ENCODE assay signal across 8 cellular contexts in the genomic region with DNA sequence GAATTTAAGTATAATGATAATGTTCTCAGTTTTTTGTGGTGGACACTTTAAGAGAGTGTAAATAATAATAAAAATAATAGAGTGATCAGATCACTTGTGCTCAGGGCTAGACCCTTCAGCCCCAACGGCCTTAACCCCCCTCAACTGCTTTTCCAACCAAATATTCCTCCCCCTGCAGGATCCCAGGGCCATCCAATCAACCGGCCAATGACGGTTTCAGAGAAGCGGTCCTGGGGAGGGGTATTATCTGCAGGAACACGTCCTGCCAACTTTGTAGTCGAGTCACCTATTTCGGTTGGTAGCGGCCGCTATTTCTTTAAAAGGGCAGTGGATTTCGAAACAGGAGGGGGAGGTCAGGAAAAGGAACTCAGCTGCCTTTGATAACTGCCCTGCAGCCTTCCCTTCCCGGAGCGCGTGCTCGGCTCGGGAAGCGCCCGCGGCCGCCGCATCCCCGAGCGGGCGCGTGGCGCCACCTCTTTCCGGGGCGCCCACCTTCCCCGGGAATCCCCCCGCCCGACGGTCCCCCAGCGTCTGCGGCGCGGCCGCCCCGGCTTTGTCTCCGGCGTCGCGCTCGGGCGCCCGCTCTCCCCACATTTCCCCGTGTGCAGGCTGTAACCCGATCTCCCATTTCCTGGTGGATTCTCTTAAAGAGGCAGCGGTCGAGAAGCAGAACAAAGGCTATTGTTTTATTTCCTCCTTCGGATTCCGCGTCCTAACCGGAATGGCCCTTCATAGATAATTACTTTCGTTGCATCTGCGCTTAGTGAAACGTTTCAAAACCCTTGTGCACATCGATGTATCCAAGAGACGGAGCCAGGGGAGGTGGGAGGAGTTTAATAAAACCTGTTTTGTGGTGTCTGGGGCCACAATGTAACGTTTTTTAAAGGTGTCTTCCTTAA. TPM values are rescaled to one million over a fixed set of nuclear protein-coding genes. Genes with fewer than 3 reads are reported as not detected.
A peak's percentile ranks its signal among the peaks of the same experiment; 100 is the strongest.
DNase-seq lines count a peak whose midpoint lies in the region; ATAC-seq and TF ChIP-seq lines count a peak whose summit lies in the region.

No MANE protein-coding gene starts in this region.

- H3K4me1 Mint-ChIP-seq in neural crest cell = peaks cover 34% of the 10 kb centered on the region

- peak; percentile 34 for ATAC-seq in GM21825 (IDR thresholded peaks at IDR 0.05; ENCODE audit: unreplicated experiment)

- H3K36me3 Mint-ChIP-seq in neural crest cell (ENCODE audit: low read depth) = no peaks in the 10 kb centered on the region

- H3K27ac ChIP-seq in Karpas-422 (ENCODE audit: low read length) = no peak overlapping the region
- peak overlapping the region; percentile 92 for H3K27ac ChIP-seq in subcutaneous abdominal adipose tissue (ENCODE audit: low read depth, low read length)

- H3K36me3 ChIP-seq in Karpas-422 (ENCODE audit: insufficient read depth, low read length) (no peaks in the 10 kb centered on the region), subcutaneous abdominal adipose tissue (ENCODE audit: control insufficient read depth in 5 of 5, insufficient read depth in 5 of 5, low read length in 5 of 5) (no peaks in the 10 kb centered on the region)

- H3K9ac ChIP-seq in Karpas-422 (ENCODE audit: low read length) = peak overlapping the region; percentile 73
- peak overlapping the region in 4 of 5 donors; percentile 82 to 94 (median 92) for H3K9ac ChIP-seq in subcutaneous abdominal adipose tissue (ENCODE audit: low read length in 5 of 5)

- peak overlapping the region; percentile 81 for H3K4me3 ChIP-seq in Karpas-422 (ENCODE audit: low read length)
- peak overlapping the region; percentile 98 for H3K4me3 ChIP-seq in fibroblast of villous mesenchyme (ENCODE audit: low read depth, low read length)
- peak overlapping the region; percentile 75 to 96 (median 83) for H3K4me3 ChIP-seq in subcutaneous abdominal adipose tissue (ENCODE audit: low read depth in 1 of 5, low read length in 5 of 5)

- H3K79me2 ChIP-seq in Karpas-422 (ENCODE audit: low read length) = no peaks in the 10 kb centered on the region

- TF ChIP-seq CTCF in fibroblast of villous mesenchyme (IDR thresholded peaks at IDR 0.05; ENCODE audit: insufficient read depth, low read depth, low read length) (no peak), neural crest cell (conservative IDR thresholded peaks at IDR 0.05) (no peak)

- no peaks in the 10 kb centered on the region for H4K20me1 ChIP-seq in Karpas-422 (ENCODE audit: insufficient read depth, low read depth, low read length)

- peak overlapping the region; percentile 97 for H3K27ac Mint-ChIP-seq in neural crest cell (ENCODE audit: unreplicated experiment)

- no peaks in the 10 kb centered on the region for H3K27me3 Mint-ChIP-seq in neural crest cell (ENCODE audit: low read depth)

- H3K9me3 ChIP-seq in Karpas-422 (ENCODE audit: low read length) = no peaks in the 10 kb centered on the region
- no peaks in the 10 kb centered on the region for H3K9me3 ChIP-seq in subcutaneous abdominal adipose tissue (ENCODE audit: control insufficient read depth in 5 of 5, low read length in 5 of 5)

- H3K27me3 ChIP-seq in Karpas-422 (ENCODE audit: low read length) (peaks cover 4% of the 10 kb centered on the region; the same call in 1 of the 2 replicates), subcutaneous abdominal adipose tissue (ENCODE audit: control insufficient read depth in 5 of 5, insufficient read depth in 4 of 5, low read length in 5 of 5) (no peaks in the 10 kb centered on the region)

- H3K9me3 Mint-ChIP-seq in neural crest cell = no peaks in the 10 kb centered on the region

- H3K9me2 ChIP-seq in Karpas-422 (replicated peaks; ENCODE audit: insufficient read depth, low read length) = no peaks in the 10 kb centered on the region

- peak overlapping the region; percentile 99 for H2AFZ ChIP-seq in Karpas-422 (ENCODE audit: low read length)

- H3K4me1 ChIP-seq in Karpas-422 (ENCODE audit: low read length) (peaks cover 31% of the 10 kb centered on the region), subcutaneous abdominal adipose tissue (ENCODE audit: control insufficient read depth in 5 of 5, insufficient read depth in 5 of 5, low read length in 5 of 5) (peaks cover 5 to 38% (median 35%) of the 10 kb centered on the region in 5 donors)

- H3K4me3 Mint-ChIP-seq in neural crest cell = peak overlapping the region; percentile 92

- peak overlapping the region; percentile 98 for H3K4me2 ChIP-seq in Karpas-422 (ENCODE audit: low read depth, low read length, poor library complexity, severe bottlenecking)

- DNase-seq in EH (ENCODE audit: low read depth) = peak; percentile 91
- DNase-seq in Karpas-422 = peak; percentile 86
- DNase-seq in RPMI7951 (ENCODE audit: low read depth) = peak; percentile 90
- peak; percentile 66 for DNase-seq in activated gamma-delta T cell (lab: John Stamatoyannopoulos, UW)
- DNase-seq in fibroblast of villous mesenchyme (ENCODE audit: low read depth) = peak; percentile 84
- peak; percentile 58 for DNase-seq in neural crest cell (ENCODE audit: low read depth, low spot score)

RNA-seq across cellular contexts. Expression of a gene that starts 0.7 kb away (rescaled TPM):
- total RNA-seq in Karpas-422 (2014; rRNA removed; shearing (Covaris generic); ENCODE audit: low replicate concordance) = 0.54 and 1.0 TPM in 2 replicates
- total RNA-seq in RPMI7951 (2014; rRNA removed; shearing (Covaris generic)) = 6.4 and 7.9 TPM in 2 replicates
- total RNA-seq in fibroblast of villous mesenchyme = 11.2 and 18.4 TPM in 2 replicates
- 16.1 and 18.7 TPM in 2 replicates for total RNA-seq in neural crest cell
